In genomic region chr16:17529982-17530760, GRCh38 we compare ENCODE assay signal across 10 cellular contexts. TPM values are rescaled to one million over a fixed set of nuclear protein-coding genes. Genes with fewer than 3 reads are reported as not detected.
DNase-seq lines count a peak whose midpoint lies in the region; ATAC-seq and TF ChIP-seq lines count a peak whose summit lies in the region.
"Had no signal": no experiment of that assay in that cellular context is flagged by ENCODE, and none has a peak within 500 bp of the region (broad histone marks: within the 10 kb centered on the region; RNA-seq: fewer than 3 reads in every experiment).

No MANE protein-coding gene starts in this region.

- no peaks in the 10 kb centered on the region for H3K9me3 Mint-ChIP-seq in memory B cell
- H3K9me3 Mint-ChIP-seq in mesothelial cell of epicardium: peaks cover 11% of the 10 kb centered on the region
- H3K9me3 Mint-ChIP-seq in chondrocyte (ENCODE audit: low read depth): peaks cover 6% of the 10 kb centered on the region

- H3K36me3 Mint-ChIP-seq in memory B cell (no peaks in the 10 kb centered on the region), mesothelial cell of epicardium (no peaks in the 10 kb centered on the region), chondrocyte (ENCODE audit: low read depth) (no peaks in the 10 kb centered on the region)

- DNase-seq in memory B cell (ENCODE audit: low spot score in 2 of 2): peak; percentile 11 to 45
- DNase-seq in mesothelial cell of epicardium (ENCODE audit: low spot score in 2 of 2, unreplicated experiment in 2 of 2): no peak
- DNase-seq in HCEC 1CT: no peak
- DNase-seq in SHP77 treated with DMSO at 0.1 percent for 48 hours (lab: John Stamatoyannopoulos, UW): no peak
- DNase-seq in chondrocyte (ENCODE audit: low spot score): no peak
- DNase-seq: NCI-H2029 treated with DMSO at 0.1 percent for 48 hours had no signal

- H3K4me2 ChIP-seq in SU-DHL-6 (ENCODE audit: low read depth, low read length, poor library complexity, severe bottlenecking): peak overlapping the region; percentile 9

- H3K4me3 ChIP-seq in SU-DHL-6 (ENCODE audit: insufficient read depth, low read length, poor library complexity, severe bottlenecking): no peak overlapping the region

- H3F3A ChIP-seq in SU-DHL-6 (ENCODE audit: insufficient read depth): no peaks in the 10 kb centered on the region

- H3K9me3 ChIP-seq in SU-DHL-6 (ENCODE audit: insufficient read depth, low read length): no peaks in the 10 kb centered on the region

- no peaks in the 10 kb centered on the region for H3K36me3 ChIP-seq in SU-DHL-6 (ENCODE audit: low read length)

- H3K79me2 ChIP-seq in SU-DHL-6 (ENCODE audit: insufficient read depth, low read length): no peaks in the 10 kb centered on the region

- 0 out of 2 replicates have a peak, but pooled peaks cover 4% of the 10 kb centered on the region for H3K27me3 ChIP-seq in SU-DHL-6 (ENCODE audit: low read length)

- TF ChIP-seq CTCF in SU-DHL-6 (IDR thresholded peaks at IDR 0.05; ENCODE audit: insufficient read depth, low read length, poor library complexity, severe bottlenecking) (no peak), mesothelial cell of epicardium (IDR thresholded peaks at IDR 0.05; ENCODE audit: unreplicated experiment) (no peak), chondrocyte (IDR thresholded peaks at IDR 0.05) (no peak)

- peak overlapping the region; percentile 66 for H3K27ac Mint-ChIP-seq in memory B cell
- no peak overlapping the region for H3K27ac Mint-ChIP-seq in mesothelial cell of epicardium
- H3K27ac Mint-ChIP-seq in chondrocyte (ENCODE audit: unreplicated experiment): no peak overlapping the region

- no peaks in the 10 kb centered on the region for H3K9me2 ChIP-seq in SU-DHL-6 (replicated peaks; ENCODE audit: insufficient read depth, low read length)

- peaks cover 35% of the 10 kb centered on the region for H3K4me1 Mint-ChIP-seq in memory B cell
- no peaks in the 10 kb centered on the region for H3K4me1 Mint-ChIP-seq in mesothelial cell of epicardium
- no peaks in the 10 kb centered on the region for H3K4me1 Mint-ChIP-seq in chondrocyte (ENCODE audit: low read depth)

- no peak overlapping the region for H2AFZ ChIP-seq in SU-DHL-6 (ENCODE audit: low read depth, low read length, severe bottlenecking)

- H3K27me3 Mint-ChIP-seq in memory B cell: peaks cover 2% of the 10 kb centered on the region
- peaks cover 8% of the 10 kb centered on the region for H3K27me3 Mint-ChIP-seq in mesothelial cell of epicardium (ENCODE audit: low read depth)
- no peaks in the 10 kb centered on the region for H3K27me3 Mint-ChIP-seq in chondrocyte (ENCODE audit: low read depth)

- no peaks in the 10 kb centered on the region for H4K20me1 ChIP-seq in SU-DHL-6 (ENCODE audit: low read depth, low read length)

- no peak overlapping the region for H3K9ac ChIP-seq in SU-DHL-6 (ENCODE audit: low read length)

- peak; percentile 64 for ATAC-seq in GM18505 (IDR thresholded peaks at IDR 0.05; ENCODE audit: unreplicated experiment)
- peak; percentile 69 for ATAC-seq in HG02588 (IDR thresholded peaks at IDR 0.05; ENCODE audit: unreplicated experiment)
- peak; percentile 78 for ATAC-seq in memory B cell (ENCODE audit: low read depth)

- no peak for TF ChIP-seq POLR2A in GM18505 (IDR thresholded peaks at IDR 0.05; ENCODE audit: borderline replicate concordance, extremely low read depth, insufficient read depth, insufficient read length)

- H3K4me3 Mint-ChIP-seq in memory B cell (peak overlapping the region; percentile 82), mesothelial cell of epicardium (no peak overlapping the region), chondrocyte (ENCODE audit: unreplicated experiment) (no peak overlapping the region)

- H3K27ac ChIP-seq in SU-DHL-6 (ENCODE audit: low read depth, low read length): no peak overlapping the region

RNA-seq across cellular contexts. Expression of gene XYLT1, which starts 59.4 kb away (rescaled TPM):
- 11.8 to 15.2 TPM (median 13.0 TPM) in 3 replicates for total RNA-seq in mesothelial cell of epicardium
- 17.6 to 20.4 TPM (median 18.7 TPM) in 3 replicates for total RNA-seq in chondrocyte
- total RNA-seq: G401 had no signal

Comparison
In these comparisons a context has a peak if more than half of its experiments do, and no peak if none do; other contexts are left out.
1. DNase-seq: peak in memory B cell (2 of 2); none in mesothelial cell of epicardium (0 of 2), HCEC 1CT (single experiment), SHP77 treated with DMSO at 0.1 percent for 48 hours (single experiment) and chondrocyte (single experiment).
2. Peak in every context shown above with its lines, with median percentiles within 50 percentile points of each other: ATAC-seq.